Comparison of ENCODE assay signal across 20 cellular contexts in genomic region chr2:164675027-164675426, GRCh38. TPM values are rescaled to one million over a fixed set of nuclear protein-coding genes. Genes with fewer than 3 reads are reported as not detected.
"Had no signal": no experiment of that assay in that cellular context is flagged by ENCODE, and none has a peak within 500 bp of the region (broad histone marks: within the 10 kb centered on the region; RNA-seq: fewer than 3 reads in every experiment).

No MANE protein-coding gene starts in this region.

- H3K4me1 Mint-ChIP-seq: activated CD4-positive, alpha-beta memory T cell treated with anti-CD3 and anti-CD28 coated beads, Interleukin-2, amount 10 ng/mL, durations not matched to agents 7 days and 5 days; activated CD8-positive, alpha-beta memory T cell treated with anti-CD3 and anti-CD28 coated beads, Interleukin-2, amount 10 ng/mL, durations not matched to agents 7 days and 5 days; activated naive CD8-positive, alpha-beta T cell treated with anti-CD3 and anti-CD28 coated beads for 36 hours; brain; central memory CD8-positive, alpha-beta T cell; nephron; stimulated activated memory B cell treated with anti-CD40 and anti-IgM and Interleukin-4, amounts not matched to agents 10 μg/mL and 1 μg/mL and 100 μg/mL, for 72 hours had no signal

- H3K4me3 Mint-ChIP-seq: activated CD4-positive, alpha-beta memory T cell treated with anti-CD3 and anti-CD28 coated beads, Interleukin-2, amount 10 ng/mL, durations not matched to agents 7 days and 5 days; activated CD8-positive, alpha-beta memory T cell treated with anti-CD3 and anti-CD28 coated beads, Interleukin-2, amount 10 ng/mL, durations not matched to agents 7 days and 5 days; activated naive CD8-positive, alpha-beta T cell treated with anti-CD3 and anti-CD28 coated beads for 36 hours; brain; central memory CD8-positive, alpha-beta T cell; nephron; stimulated activated memory B cell treated with anti-CD40 and anti-IgM and Interleukin-4, amounts not matched to agents 10 μg/mL and 1 μg/mL and 100 μg/mL, for 72 hours; type B pancreatic cell had no signal

- H3K4me1 ChIP-seq: colonic mucosa, sigmoid colon, spleen, testis had no signal

- H3K27ac Mint-ChIP-seq: activated CD4-positive, alpha-beta memory T cell treated with anti-CD3 and anti-CD28 coated beads, Interleukin-2, amount 10 ng/mL, durations not matched to agents 7 days and 5 days; activated CD8-positive, alpha-beta memory T cell treated with anti-CD3 and anti-CD28 coated beads, Interleukin-2, amount 10 ng/mL, durations not matched to agents 7 days and 5 days; activated naive CD8-positive, alpha-beta T cell treated with anti-CD3 and anti-CD28 coated beads for 36 hours; stimulated activated memory B cell treated with anti-CD40 and anti-IgM and Interleukin-4, amounts not matched to agents 10 μg/mL and 1 μg/mL and 100 μg/mL, for 72 hours; type B pancreatic cell had no signal

- H3K9me3 ChIP-seq: colonic mucosa, sigmoid colon, testis had no signal

- ATAC-seq: activated CD8-positive, alpha-beta memory T cell treated with anti-CD3 and anti-CD28 coated beads, Interleukin-2, amount 10 ng/mL, durations not matched to agents 7 days and 5 days; gastrocnemius medialis; stimulated activated memory B cell treated with anti-CD40 and anti-IgM and Interleukin-4, amounts not matched to agents 10 μg/mL and 1 μg/mL and 100 μg/mL, for 72 hours had no signal

- H3K9me3 Mint-ChIP-seq: activated CD4-positive, alpha-beta memory T cell treated with anti-CD3 and anti-CD28 coated beads, Interleukin-2, amount 10 ng/mL, durations not matched to agents 7 days and 5 days had no signal

- DNase-seq: activated CD4-positive, alpha-beta memory T cell treated with anti-CD3 and anti-CD28 coated beads, Interleukin-2, amount 10 ng/mL, durations not matched to agents 7 days and 5 days; activated CD4-positive, alpha-beta T cell treated with anti-CD3 and anti-CD28 coated beads for 48 hours; activated CD4-positive, CD25-positive, alpha-beta regulatory T cell; activated CD8-positive, alpha-beta memory T cell treated with anti-CD3 and anti-CD28 coated beads, Interleukin-2, amount 10 ng/mL, durations not matched to agents 7 days and 5 days; activated naive CD8-positive, alpha-beta T cell treated with anti-CD3 and anti-CD28 coated beads for 36 hours; anterior cingulate cortex; gastrocnemius medialis; head of caudate nucleus; mesenchymal stem cell; nucleus accumbens; sigmoid colon; spleen; stimulated activated CD4-positive, alpha-beta T cell treated with anti-CD3 and anti-CD28 coated beads, Interleukin-4, amount 100 ng/mL, for 4 hours; testis had no signal

- H3K27me3 Mint-ChIP-seq: activated CD4-positive, alpha-beta memory T cell treated with anti-CD3 and anti-CD28 coated beads, Interleukin-2, amount 10 ng/mL, durations not matched to agents 7 days and 5 days; activated CD8-positive, alpha-beta memory T cell treated with anti-CD3 and anti-CD28 coated beads, Interleukin-2, amount 10 ng/mL, durations not matched to agents 7 days and 5 days; activated naive CD8-positive, alpha-beta T cell treated with anti-CD3 and anti-CD28 coated beads for 36 hours; brain; central memory CD8-positive, alpha-beta T cell; stimulated activated memory B cell treated with anti-CD40 and anti-IgM and Interleukin-4, amounts not matched to agents 10 μg/mL and 1 μg/mL and 100 μg/mL, for 72 hours; type B pancreatic cell had no signal

- H3K4me3 ChIP-seq: colonic mucosa, gastrocnemius medialis, sigmoid colon, spleen, testis had no signal

- H3K36me3 Mint-ChIP-seq: activated CD8-positive, alpha-beta memory T cell treated with anti-CD3 and anti-CD28 coated beads, Interleukin-2, amount 10 ng/mL, durations not matched to agents 7 days and 5 days; activated naive CD8-positive, alpha-beta T cell treated with anti-CD3 and anti-CD28 coated beads for 36 hours; brain had no signal

- H3K27me3 ChIP-seq: colonic mucosa, gastrocnemius medialis, sigmoid colon, spleen, testis had no signal

- H3K36me3 ChIP-seq: colonic mucosa, gastrocnemius medialis, sigmoid colon had no signal

- H3K27ac ChIP-seq: gastrocnemius medialis, sigmoid colon, spleen, testis had no signal

RNA-seq across cellular contexts. Expression of gene GRB14, which starts 53.7 kb away (rescaled TPM):
- total RNA-seq: activated CD4-positive, alpha-beta memory T cell treated with anti-CD3 and anti-CD28 coated beads, Interleukin-2, amount 10 ng/mL, durations not matched to agents 7 days and 5 days; activated CD8-positive, alpha-beta memory T cell treated with anti-CD3 and anti-CD28 coated beads, Interleukin-2, amount 10 ng/mL, durations not matched to agents 7 days and 5 days; activated naive CD8-positive, alpha-beta T cell treated with anti-CD3 and anti-CD28 coated beads for 36 hours had no signal
